1 cellular context compared by ENCODE assay signal in genomic region chr16:84617068-84617630, GRCh38.
A peak's percentile ranks its signal among the peaks of the same experiment; 100 is the strongest.
TF ChIP-seq lines count a peak whose summit lies in the region.

No MANE protein-coding gene starts in this region.

TF ChIP-seq in HepG2, 621 proteins besides CTCF, POLR2A, EP300 and RAD21 (continued from another document):
- TF ChIP-seq KDM4B (CRISPR knock-in tag; IDR thresholded peaks at IDR 0.05): no peak
- TF ChIP-seq ZNF496 (CRISPR knock-in tag; IDR thresholded peaks at IDR 0.05; ENCODE audit: insufficient replicate concordance): no peak
- TF ChIP-seq MEIS1 (CRISPR knock-in tag; IDR thresholded peaks at IDR 0.05; ENCODE audit: borderline replicate concordance): no peak
- no peak for TF ChIP-seq TCF12 (IDR thresholded peaks at IDR 0.05)
- TF ChIP-seq TCF12 (CRISPR knock-in tag; IDR thresholded peaks at IDR 0.05): 0 out of 2 replicates have a peak, but pooled peaks have one; percentile 64
- no peak for TF ChIP-seq TFDP2 (CRISPR knock-in tag; IDR thresholded peaks at IDR 0.05)
- no peak for TF ChIP-seq ZNF703 (CRISPR knock-in tag; IDR thresholded peaks at IDR 0.05; ENCODE audit: borderline replicate concordance)
- TF ChIP-seq BRCA1 (CRISPR knock-in tag; IDR thresholded peaks at IDR 0.05): no peak
- no peak for TF ChIP-seq IRF2 (CRISPR knock-in tag; IDR thresholded peaks at IDR 0.05)
- TF ChIP-seq PRMT3 (CRISPR knock-in tag; IDR thresholded peaks at IDR 0.05; ENCODE audit: borderline replicate concordance, low read depth): no peak
- no peak for TF ChIP-seq ZNF235 (CRISPR knock-in tag; IDR thresholded peaks at IDR 0.05; ENCODE audit: borderline replicate concordance)
- TF ChIP-seq, protein P1, sequence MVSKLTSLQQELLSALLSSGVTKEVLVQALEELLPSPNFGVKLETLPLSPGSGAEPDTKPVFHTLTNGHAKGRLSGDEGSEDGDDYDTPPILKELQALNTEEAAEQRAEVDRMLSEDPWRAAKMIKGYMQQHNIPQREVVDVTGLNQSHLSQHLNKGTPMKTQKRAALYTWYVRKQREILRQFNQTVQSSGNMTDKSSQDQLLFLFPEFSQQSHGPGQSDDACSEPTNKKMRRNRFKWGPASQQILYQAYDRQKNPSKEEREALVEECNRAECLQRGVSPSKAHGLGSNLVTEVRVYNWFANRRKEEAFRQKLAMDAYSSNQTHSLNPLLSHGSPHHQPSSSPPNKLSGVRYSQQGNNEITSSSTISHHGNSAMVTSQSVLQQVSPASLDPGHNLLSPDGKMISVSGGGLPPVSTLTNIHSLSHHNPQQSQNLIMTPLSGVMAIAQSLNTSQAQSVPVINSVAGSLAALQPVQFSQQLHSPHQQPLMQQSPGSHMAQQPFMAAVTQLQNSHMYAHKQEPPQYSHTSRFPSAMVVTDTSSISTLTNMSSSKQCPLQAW (CRISPR knock-in tag; IDR thresholded peaks at IDR 0.05): 0 out of 2 replicates have a peak, but pooled peaks have one; percentile 40
- no peak for TF ChIP-seq U2AF2 (IDR thresholded peaks at IDR 0.05; ENCODE audit: low read depth, low read length)
- no peak for TF ChIP-seq NCOA2 (CRISPR knock-in tag; IDR thresholded peaks at IDR 0.05)
- TF ChIP-seq PRDM10 (CRISPR knock-in tag; IDR thresholded peaks at IDR 0.05; ENCODE audit: low read depth): no peak
- TF ChIP-seq, protein P2, sequence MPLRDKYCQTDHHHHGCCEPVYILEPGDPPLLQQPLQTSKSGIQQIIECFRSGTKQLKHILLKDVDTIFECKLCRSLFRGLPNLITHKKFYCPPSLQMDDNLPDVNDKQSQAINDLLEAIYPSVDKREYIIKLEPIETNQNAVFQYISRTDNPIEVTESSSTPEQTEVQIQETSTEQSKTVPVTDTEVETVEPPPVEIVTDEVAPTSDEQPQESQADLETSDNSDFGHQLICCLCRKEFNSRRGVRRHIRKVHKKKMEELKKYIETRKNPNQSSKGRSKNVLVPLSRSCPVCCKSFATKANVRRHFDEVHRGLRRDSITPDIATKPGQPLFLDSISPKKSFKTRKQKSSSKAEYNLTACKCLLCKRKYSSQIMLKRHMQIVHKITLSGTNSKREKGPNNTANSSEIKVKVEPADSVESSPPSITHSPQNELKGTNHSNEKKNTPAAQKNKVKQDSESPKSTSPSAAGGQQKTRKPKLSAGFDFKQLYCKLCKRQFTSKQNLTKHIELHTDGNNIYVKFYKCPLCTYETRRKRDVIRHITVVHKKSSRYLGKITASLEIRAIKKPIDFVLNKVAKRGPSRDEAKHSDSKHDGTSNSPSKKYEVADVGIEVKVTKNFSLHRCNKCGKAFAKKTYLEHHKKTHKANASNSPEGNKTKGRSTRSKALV (CRISPR knock-in tag; IDR thresholded peaks at IDR 0.05): peak; percentile 97; the same call in 1 of the 2 replicates
- TF ChIP-seq ZNF713 (CRISPR knock-in tag; IDR thresholded peaks at IDR 0.05): no peak
- no peak for TF ChIP-seq ZNF615 (CRISPR knock-in tag; IDR thresholded peaks at IDR 0.05; ENCODE audit: borderline replicate concordance)
- no peak for TF ChIP-seq SPEN (CRISPR knock-in tag; IDR thresholded peaks at IDR 0.05; ENCODE audit: low read depth)
